ENCODE assay signal across 2 cellular contexts in genomic region chr7:149796287-149796860, GRCh38.
TF ChIP-seq lines count a peak whose summit lies in the region.

No MANE protein-coding gene starts in this region.

TF ChIP-seq in GM23338, 12 proteins besides CTCF, POLR2A, EP300 and RAD21:
- TF ChIP-seq ZNF462 (CRISPR knock-in tag; IDR thresholded peaks at IDR 0.05): no peak
- no peak for TF ChIP-seq CREB1 (CRISPR knock-in tag; IDR thresholded peaks at IDR 0.05; ENCODE audit: low read depth)
- no peak for TF ChIP-seq POLR2AphosphoS5 (IDR thresholded peaks at IDR 0.05; ENCODE audit: low read depth)
- TF ChIP-seq JUNB (IDR thresholded peaks at IDR 0.05; ENCODE audit: unreplicated experiment): no peak
- TF ChIP-seq ZNF114 (CRISPR knock-in tag; IDR thresholded peaks at IDR 0.05): no peak
- no peak for TF ChIP-seq ETS1 (IDR thresholded peaks at IDR 0.05)
- no peak for TF ChIP-seq NANOG (IDR thresholded peaks at IDR 0.05; ENCODE audit: borderline replicate concordance)
- TF ChIP-seq ZNF331 (CRISPR knock-in tag; IDR thresholded peaks at IDR 0.05; ENCODE audit: low read depth): no peak
- TF ChIP-seq STAT1 (IDR thresholded peaks at IDR 0.05; ENCODE audit: unreplicated experiment): no peak
- TF ChIP-seq REST (IDR thresholded peaks at IDR 0.05; ENCODE audit: unreplicated experiment): no peak
- no peak for TF ChIP-seq EZH2phosphoT487 (IDR thresholded peaks at IDR 0.05; ENCODE audit: unreplicated experiment)
- no peak for TF ChIP-seq EZH2 (IDR thresholded peaks at IDR 0.05; ENCODE audit: low read depth, unreplicated experiment)
TF ChIP-seq in GM23338: peak in this region for 0.

TF ChIP-seq in K562, 482 proteins besides CTCF, POLR2A, EP300 and RAD21:
- TF ChIP-seq DEAF1 (CRISPR knock-in tag; IDR thresholded peaks at IDR 0.05) (no peak), WHSC1 (IDR thresholded peaks at IDR 0.05; ENCODE audit: low read length) (no peak), ZBTB26 (CRISPR knock-in tag; IDR thresholded peaks at IDR 0.05) (no peak), POLR2AphosphoS5 (IDR thresholded peaks at IDR 0.05; ENCODE audit: control insufficient read depth, insufficient read depth, low read depth, low read length) (no peak), NELFE (IDR thresholded peaks at IDR 0.05; ENCODE audit: insufficient read depth, insufficient read length) (no peak), ARID3B (CRISPR knock-in tag; IDR thresholded peaks at IDR 0.05; ENCODE audit: borderline replicate concordance) (no peak), ZNF57 (CRISPR knock-in tag; IDR thresholded peaks at IDR 0.05) (no peak), IRF9 (tag; IDR thresholded peaks at IDR 0.05) (no peak), KAT7 (CRISPR knock-in tag; IDR thresholded peaks at IDR 0.05; ENCODE audit: borderline replicate concordance) (no peak), ZNF41 (CRISPR knock-in tag; conservative IDR thresholded peaks at IDR 0.05) (no peak), ZNF143 (CRISPR knock-in tag; IDR thresholded peaks at IDR 0.05) (no peak), ZBTB40 (IDR thresholded peaks at IDR 0.05) (no peak), ZBTB40 (CRISPR knock-in tag; IDR thresholded peaks at IDR 0.05) (no peak), CBFA2T2 (conservative IDR thresholded peaks at IDR 0.05) (no peak)
